34 cellular contexts compared by ENCODE assay signal in genomic region chr3:107919239-107919638, GRCh38.
"Had no signal": no experiment of that assay in that cellular context is flagged by ENCODE, and none has a peak within 500 bp of the region (broad histone marks: within the 10 kb centered on the region; RNA-seq: fewer than 3 reads in every experiment).

No MANE protein-coding gene starts in this region.

- H3K36me3 Mint-ChIP-seq: activated CD4-positive, alpha-beta memory T cell treated with anti-CD3 and anti-CD28 coated beads for 36 hours; activated CD8-positive, alpha-beta memory T cell treated with anti-CD3 and anti-CD28 coated beads, Interleukin-2, amount 10 ng/mL, durations not matched to agents 7 days and 5 days; activated naive CD4-positive, alpha-beta T cell treated with anti-CD3 and anti-CD28 coated beads, Interleukin-2, amount 50 U/mL, for 24 hours; activated naive CD8-positive, alpha-beta T cell treated with anti-CD3 and anti-CD28 coated beads for 36 hours had no signal

- ATAC-seq: activated CD4-positive, alpha-beta T cell treated with anti-CD3 and anti-CD28 coated beads for 36 hours; activated CD8-positive, alpha-beta memory T cell treated with anti-CD3 and anti-CD28 coated beads, Interleukin-2, amount 10 ng/mL, durations not matched to agents 7 days and 5 days; activated CD8-positive, alpha-beta T cell treated with anti-CD3 and anti-CD28 coated beads, Interleukin-2, amount 10 ng/mL, durations not matched to agents 7 days and 5 days; activated naive CD8-positive, alpha-beta T cell treated with anti-CD3 and anti-CD28 coated beads, Interleukin-2, amount 50 U/mL, for 24 hours; body of pancreas; effector memory CD8-positive, alpha-beta T cell; foreskin keratinocyte; gastrocnemius medialis; heart right ventricle; T-helper 17 cell had no signal

- H3K27me3 ChIP-seq: adrenal gland, body of pancreas, esophagus muscularis mucosa, gastrocnemius medialis had no signal

- H3K4me1 Mint-ChIP-seq: activated CD4-positive, alpha-beta T cell treated with anti-CD3 and anti-CD28 coated beads for 36 hours; activated CD4-positive, alpha-beta T cell treated with anti-CD3 and anti-CD28 coated beads, Interleukin-2, amount 10 ng/mL, durations not matched to agents 24 days and 14 days; activated CD8-positive, alpha-beta memory T cell treated with anti-CD3 and anti-CD28 coated beads, Interleukin-2, amount 10 ng/mL, durations not matched to agents 7 days and 5 days; activated naive CD4-positive, alpha-beta T cell treated with anti-CD3 and anti-CD28 coated beads, Interleukin-2, amount 50 U/mL, for 24 hours; activated naive CD8-positive, alpha-beta T cell treated with anti-CD3 and anti-CD28 coated beads for 36 hours; T-helper 17 cell had no signal

- H3K4me3 ChIP-seq: adrenal gland, body of pancreas, esophagus muscularis mucosa, gastrocnemius medialis, heart right ventricle had no signal

- H3K9me3 ChIP-seq: body of pancreas, esophagus muscularis mucosa, gastrocnemius medialis, heart right ventricle had no signal

- H3K36me3 ChIP-seq: adrenal gland, esophagus muscularis mucosa, gastrocnemius medialis, heart right ventricle had no signal

- H3K27ac ChIP-seq: adrenal gland, body of pancreas, esophagus muscularis mucosa, foreskin keratinocyte, gastrocnemius medialis, heart right ventricle had no signal

- H3K9me3 Mint-ChIP-seq: activated CD4-positive, alpha-beta memory T cell treated with anti-CD3 and anti-CD28 coated beads for 36 hours; activated CD4-positive, alpha-beta T cell treated with anti-CD3 and anti-CD28 coated beads, Interleukin-2, amount 10 ng/mL, durations not matched to agents 24 days and 14 days; activated naive CD4-positive, alpha-beta T cell treated with anti-CD3 and anti-CD28 coated beads for 36 hours; activated naive CD4-positive, alpha-beta T cell treated with anti-CD3 and anti-CD28 coated beads, Interleukin-2, amount 50 U/mL, for 24 hours; activated naive CD8-positive, alpha-beta T cell treated with anti-CD3 and anti-CD28 coated beads for 36 hours; activated naive CD8-positive, alpha-beta T cell treated with anti-CD3 and anti-CD28 coated beads, Interleukin-2, amount 50 U/mL, for 24 hours; activated T-helper 1 cell treated with anti-CD3 and anti-CD28 coated beads, Interleukin-12 subunit alpha, Interleukin-12 subunit beta, Interleukin-2, Interleukin-4 antibody, amounts not matched to agents 30 ng/mL and 10 ng/mL and 1 ng/mL, durations not matched to agents 14 hours and 24 hours and 36 hours; activated T-helper 2 cell treated with anti-CD3 and anti-CD28 coated beads, Interferon-gamma antibody, Interleukin-2, Interleukin-4, amounts not matched to agents 10 μg/mL and 5 μg/mL and 100 μg/mL, durations not matched to agents 14 hours and 24 hours and 36 hours; effector memory CD8-positive, alpha-beta T cell; T-helper 2 cell treated with Interferon-gamma antibody and Interleukin-4, amounts not matched to agents 5 μg/mL and 100 μg/mL, for 36 hours had no signal

- H3K4me1 ChIP-seq: body of pancreas, esophagus muscularis mucosa, foreskin keratinocyte, gastrocnemius medialis, heart right ventricle had no signal

- DNase-seq: activated CD4-positive, alpha-beta memory T cell treated with anti-CD3 and anti-CD28 coated beads for 36 hours; activated CD4-positive, alpha-beta T cell treated with anti-CD3 and anti-CD28 coated beads for 36 hours; activated CD4-positive, alpha-beta T cell treated with anti-CD3 and anti-CD28 coated beads, Interleukin-2, amount 10 ng/mL, durations not matched to agents 24 days and 14 days; activated CD4-positive, CD25-positive, alpha-beta regulatory T cell; activated CD4-positive, CD25-positive, alpha-beta regulatory T cell treated with anti-CD3 and anti-CD28 coated beads, Interleukin-2, amount 50 U/mL, for 72 hours; activated CD8-positive, alpha-beta memory T cell treated with anti-CD3 and anti-CD28 coated beads, Interleukin-2, amount 10 ng/mL, durations not matched to agents 7 days and 5 days; activated CD8-positive, alpha-beta memory T cell treated with anti-CD3 and anti-CD28 coated beads, Interleukin-2, amount 50 U/mL, for 4 hours; activated CD8-positive, alpha-beta T cell treated with anti-CD3 and anti-CD28 coated beads, Interleukin-2, amount 10 ng/mL, durations not matched to agents 7 days and 5 days; activated effector memory CD4-positive, alpha-beta T cell treated with anti-CD3 and anti-CD28 coated beads, Interleukin-2, amount 50 U/mL, for 16 hours; activated naive CD4-positive, alpha-beta T cell treated with anti-CD3 and anti-CD28 coated beads for 36 hours; activated naive CD8-positive, alpha-beta T cell treated with anti-CD3 and anti-CD28 coated beads for 36 hours; activated naive CD8-positive, alpha-beta T cell treated with anti-CD3 and anti-CD28 coated beads, Interleukin-2, amount 50 U/mL, for 24 hours; activated T-cell treated with anti-CD3 and anti-CD28 coated beads, Interleukin-2, amount 50 U/mL, for 1 hour; activated T-cell treated with anti-CD3 and anti-CD28 coated beads, Interleukin-2, amount 50 U/mL, for 48 hours; adrenal gland; amygdala; aorta; body of pancreas; caudate nucleus; cortex of kidney; dermis blood vessel endothelial cell; effector CD4-positive, alpha-beta T cell; effector memory CD8-positive, alpha-beta T cell; erythroblast; foreskin keratinocyte; gastrocnemius medialis; heart right ventricle; T-helper 17 cell; T1000 had no signal

- H3K4me3 Mint-ChIP-seq: activated CD4-positive, alpha-beta memory T cell treated with anti-CD3 and anti-CD28 coated beads for 36 hours; activated CD4-positive, alpha-beta T cell treated with anti-CD3 and anti-CD28 coated beads for 36 hours; activated CD4-positive, alpha-beta T cell treated with anti-CD3 and anti-CD28 coated beads, Interleukin-2, amount 10 ng/mL, durations not matched to agents 24 days and 14 days; activated CD8-positive, alpha-beta memory T cell treated with anti-CD3 and anti-CD28 coated beads, Interleukin-2, amount 10 ng/mL, durations not matched to agents 7 days and 5 days; activated CD8-positive, alpha-beta T cell treated with anti-CD3 and anti-CD28 coated beads, Interleukin-2, amount 10 ng/mL, durations not matched to agents 7 days and 5 days; activated naive CD4-positive, alpha-beta T cell treated with anti-CD3 and anti-CD28 coated beads for 36 hours; activated naive CD4-positive, alpha-beta T cell treated with anti-CD3 and anti-CD28 coated beads, Interleukin-2, amount 50 U/mL, for 24 hours; activated naive CD8-positive, alpha-beta T cell treated with anti-CD3 and anti-CD28 coated beads for 36 hours; activated naive CD8-positive, alpha-beta T cell treated with anti-CD3 and anti-CD28 coated beads, Interleukin-2, amount 50 U/mL, for 24 hours; activated T-helper 1 cell treated with anti-CD3 and anti-CD28 coated beads, Interleukin-12 subunit alpha, Interleukin-12 subunit beta, Interleukin-2, Interleukin-4 antibody, amounts not matched to agents 30 ng/mL and 10 ng/mL and 1 ng/mL, durations not matched to agents 14 hours and 24 hours and 36 hours; effector memory CD8-positive, alpha-beta T cell; T-helper 17 cell; T-helper 2 cell treated with Interferon-gamma antibody and Interleukin-4, amounts not matched to agents 5 μg/mL and 100 μg/mL, for 36 hours had no signal

- H3K27ac Mint-ChIP-seq: activated CD4-positive, alpha-beta memory T cell treated with anti-CD3 and anti-CD28 coated beads for 36 hours; activated CD4-positive, alpha-beta T cell treated with anti-CD3 and anti-CD28 coated beads for 36 hours; activated CD4-positive, alpha-beta T cell treated with anti-CD3 and anti-CD28 coated beads, Interleukin-2, amount 10 ng/mL, durations not matched to agents 24 days and 14 days; activated CD8-positive, alpha-beta memory T cell treated with anti-CD3 and anti-CD28 coated beads, Interleukin-2, amount 10 ng/mL, durations not matched to agents 7 days and 5 days; activated CD8-positive, alpha-beta T cell treated with anti-CD3 and anti-CD28 coated beads, Interleukin-2, amount 10 ng/mL, durations not matched to agents 7 days and 5 days; activated naive CD4-positive, alpha-beta T cell treated with anti-CD3 and anti-CD28 coated beads for 36 hours; activated naive CD4-positive, alpha-beta T cell treated with anti-CD3 and anti-CD28 coated beads, Interleukin-2, amount 50 U/mL, for 24 hours; activated naive CD8-positive, alpha-beta T cell treated with anti-CD3 and anti-CD28 coated beads for 36 hours; activated naive CD8-positive, alpha-beta T cell treated with anti-CD3 and anti-CD28 coated beads, Interleukin-2, amount 50 U/mL, for 24 hours; activated T-helper 1 cell treated with anti-CD3 and anti-CD28 coated beads, Interleukin-12 subunit alpha, Interleukin-12 subunit beta, Interleukin-2, Interleukin-4 antibody, amounts not matched to agents 30 ng/mL and 10 ng/mL and 1 ng/mL, durations not matched to agents 14 hours and 24 hours and 36 hours; activated T-helper 2 cell treated with anti-CD3 and anti-CD28 coated beads, Interferon-gamma antibody, Interleukin-2, Interleukin-4, amounts not matched to agents 10 μg/mL and 5 μg/mL and 100 μg/mL, durations not matched to agents 14 hours and 24 hours and 36 hours; effector memory CD8-positive, alpha-beta T cell; T-helper 17 cell; T-helper 2 cell treated with Interferon-gamma antibody and Interleukin-4, amounts not matched to agents 5 μg/mL and 100 μg/mL, for 36 hours had no signal
